8 cellular contexts compared by ENCODE assay signal in the genomic region with DNA sequence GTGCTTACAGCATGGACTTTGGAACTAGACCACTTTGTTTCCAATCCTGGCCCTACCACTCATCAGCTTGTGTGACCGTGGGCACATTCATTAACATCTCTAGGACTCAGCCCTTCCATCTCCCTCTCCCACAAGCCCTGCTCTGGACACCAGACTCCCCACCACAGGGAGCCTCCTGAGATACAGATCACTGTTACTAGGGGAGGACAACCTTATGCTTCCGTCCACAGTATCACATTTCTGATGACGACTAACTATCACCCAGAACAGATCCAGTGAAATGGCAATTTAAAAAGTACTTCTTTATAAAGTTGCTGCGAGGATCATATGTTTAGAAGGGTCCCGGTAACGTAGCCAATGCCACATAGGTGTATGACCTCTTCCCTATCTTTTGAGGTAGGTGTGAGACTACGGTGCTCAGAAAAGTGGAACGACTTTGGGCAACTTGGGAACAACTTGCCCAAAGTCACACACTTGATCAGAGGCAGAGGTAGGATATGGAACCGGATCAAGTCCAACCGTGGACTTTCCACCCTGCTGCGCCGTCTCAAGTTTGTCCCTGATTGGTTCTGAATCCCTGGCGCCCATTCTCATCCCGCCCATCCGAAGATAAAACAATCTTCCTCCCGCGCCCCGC.
DNase-seq lines count a peak whose midpoint lies in the region; ATAC-seq and TF ChIP-seq lines count a peak whose summit lies in the region.

No MANE protein-coding gene starts in this region.

- no peaks in the 10 kb centered on the region for H4K20me1 ChIP-seq in SU-DHL-6 (ENCODE audit: low read depth, low read length)

- no peaks in the 10 kb centered on the region for H3F3A ChIP-seq in SU-DHL-6 (ENCODE audit: insufficient read depth)

- H3K9me3 ChIP-seq in SU-DHL-6 (ENCODE audit: insufficient read depth, low read length) = no peaks in the 10 kb centered on the region

- H3K9me2 ChIP-seq in SU-DHL-6 (replicated peaks; ENCODE audit: insufficient read depth, low read length) = no peaks in the 10 kb centered on the region

- no peaks in the 10 kb centered on the region for H3K27me3 ChIP-seq in SU-DHL-6 (ENCODE audit: low read length)

- H3K4me3 ChIP-seq in GM12875 (ENCODE audit: low read depth, low read length) = peak overlapping the region; percentile 58
- peak overlapping the region; percentile 40 for H3K4me3 ChIP-seq in SU-DHL-6 (ENCODE audit: insufficient read depth, low read length, poor library complexity, severe bottlenecking)
- peak overlapping the region; percentile 36 to 65 (median 51) for H3K4me3 ChIP-seq in skin epidermis

- peak overlapping the region; percentile 37 for H3K9ac ChIP-seq in SU-DHL-6 (ENCODE audit: low read length)

- H3K27ac ChIP-seq in SU-DHL-6 (ENCODE audit: low read depth, low read length) (no peak overlapping the region), skin epidermis (peak overlapping the region in 19 of 21 experiments; percentile 65 to 91 (median 79))

- H3K4me2 ChIP-seq in SU-DHL-6 (ENCODE audit: low read depth, low read length, poor library complexity, severe bottlenecking) = peak overlapping the region; percentile 57

- no peak for TF ChIP-seq CTCF in GM12875 (IDR thresholded peaks at IDR 0.05; ENCODE audit: borderline replicate concordance, insufficient read depth, low read depth, low read length)
- TF ChIP-seq CTCF in SU-DHL-6 (IDR thresholded peaks at IDR 0.05; ENCODE audit: insufficient read depth, low read length, poor library complexity, severe bottlenecking) = no peak

- H3K36me3 ChIP-seq in SU-DHL-6 (ENCODE audit: low read length) = no peaks in the 10 kb centered on the region

- peak overlapping the region; percentile 29 for H2AFZ ChIP-seq in SU-DHL-6 (ENCODE audit: low read depth, low read length, severe bottlenecking)

- H3K79me2 ChIP-seq in SU-DHL-6 (ENCODE audit: insufficient read depth, low read length) = no peaks in the 10 kb centered on the region

- ATAC-seq in HG02840 (IDR thresholded peaks at IDR 0.05; ENCODE audit: low FRiP score, unreplicated experiment) = peak; percentile 11

- DNase-seq in glomerular visceral epithelial cell (ENCODE audit: extremely low spot score) = peak; percentile 8
- DNase-seq in hepatic stellate cell (ENCODE audit: low spot score) = no peak
- DNase-seq in activated CD4-positive, alpha-beta T cell treated with anti-CD3 and anti-CD28 coated beads, Interleukin-2, amount 50 U/mL, for 1 hour = no peak
- no peak for DNase-seq in KG1 (lab: John Stamatoyannopoulos, UW)
